8 cellular contexts compared by ENCODE assay signal in genomic region chr17:39687546-39688474, GRCh38. TPM values are rescaled to one million over a fixed set of nuclear protein-coding genes. Genes with fewer than 3 reads are reported as not detected.
DNase-seq lines count a peak whose midpoint lies in the region; ATAC-seq and TF ChIP-seq lines count a peak whose summit lies in the region.

Gene PGAP3 (minus strand): TSS chr17:39688057. CDS start chr17:39688014, 43 bp downstream.

- in situ Hi-C loops in IMR-90 (cut with MboI; ENCODE audit: low sequenced_read_pairs) = no loop called here

- H2AK5ac ChIP-seq in IMR-90 (ENCODE audit: low read depth, low read length) = peak within 1 kb of the TSS; percentile 50

- H2BK120ac ChIP-seq in IMR-90 (ENCODE audit: low read depth, low read length) = peak within 1 kb of the TSS; percentile 87

- peak within 1 kb of the TSS; percentile 87 for H3K9ac ChIP-seq in IMR-90 (ENCODE audit: low read depth, low read length)
- peak within 1 kb of the TSS; percentile 77 for H3K9ac ChIP-seq in mucosa of stomach (ENCODE audit: low read length)

- H2BK5ac ChIP-seq in IMR-90 (ENCODE audit: low read depth, low read length, poor library complexity, severe bottlenecking) = peak within 1 kb of the TSS; percentile 91

- H3K9me1 ChIP-seq in IMR-90 (ENCODE audit: insufficient read depth, low read length) = peaks cover 8% of the 10 kb centered on the region

- CTCF ChIA-PET in IMR-90 (lab: Yijun Ruan, JAX) = interaction anchor here (1.0 to 2.3 kb wide), 6 partner anchors 12 to 66 kb away, joined by 3 to 7 read pairs (median 4); partner anchors contain the start of gene ERBB2

- H4K20me1 ChIP-seq in IMR-90 (ENCODE audit: insufficient read depth, low read length) = no peaks in the 10 kb centered on the region

- POLR2A ChIA-PET in IMR-90 (lab: Charles Lee; ENCODE audit: unreplicated experiment) = interaction anchor here (0.6 to 1.0 kb wide), 4 partner anchors 9 to 296 kb away, joined by 3 to 7 read pairs (median 4); partner anchors contain the start of gene ERBB2

- peak; percentile 79 for DNase-seq in DMS153 treated with DMSO at 0.1 percent for 48 hours (lab: John Stamatoyannopoulos, UW; ENCODE audit: unreplicated experiment)
- peak; percentile 89 for DNase-seq in IMR-90
- peak; percentile 81 for DNase-seq in OCI-M2 (lab: John Stamatoyannopoulos, UW; ENCODE audit: unreplicated experiment)
- peak; percentile 85 for DNase-seq in activated T-cell treated with anti-CD3 and anti-CD28 coated beads, Interleukin-2, amount 50 U/mL, for 1 hour
- DNase-seq in stimulated activated CD8-positive, alpha-beta memory T cell treated with anti-CD3 and anti-CD28 coated beads, Interleukin-4, amount 100 ng/mL, for 48 hours = peak; percentile 91

- H2AFZ ChIP-seq in IMR-90 (replicated peaks; ENCODE audit: low read length, poor library complexity) = peak within 1 kb of the TSS; percentile 91

- H4K5ac ChIP-seq in IMR-90 (ENCODE audit: low read depth, low read length) = peak within 1 kb of the TSS; percentile 98

- peak within 1 kb of the TSS; percentile 61 for H3K56ac ChIP-seq in IMR-90 (ENCODE audit: extremely low read depth, insufficient read depth, low read length)

- WGBS in IMR-90 (ENCODE audit: extremely low coverage in 2 of 2, insufficient read length in 1 of 2), 2 experiments = 0 to 100% methylated on average over 1 to 10 of the region's 45 CpGs
- 3% methylated on average over 45 of the region's 45 CpGs for WGBS in esophagus, 2 donors

- peak; percentile 92 for ATAC-seq in GM21529 (IDR thresholded peaks at IDR 0.05; ENCODE audit: unreplicated experiment)
- ATAC-seq in IMR-90 (ENCODE audit: low read depth) = peak; percentile 98

- peak within 1 kb of the TSS; percentile 43; the same call in 1 of the 3 replicates for H2BK15ac ChIP-seq in IMR-90 (ENCODE audit: low read depth, low read length)

- peaks cover 9% of the 10 kb centered on the region for H3K4me1 ChIP-seq in IMR-90 (ENCODE audit: control insufficient read depth, insufficient read depth, low read length)
- peaks cover 0 to 12% of the 10 kb centered on the region in 2 donors for H3K4me1 ChIP-seq in esophagus (ENCODE audit: control insufficient read depth in 2 of 2, insufficient read depth in 2 of 2, low read length in 1 of 2)
- peaks cover 21% of the 10 kb centered on the region for H3K4me1 ChIP-seq in mucosa of stomach (ENCODE audit: control insufficient read depth, insufficient read depth, low read length)

- peak within 1 kb of the TSS; percentile 98 to 99 for H4K8ac ChIP-seq in IMR-90 (ENCODE audit: low read depth in 2 of 2, low read length in 2 of 2)

- H3K27ac ChIP-seq in IMR-90 (ENCODE audit: insufficient read depth, low read length) = peak within 1 kb of the TSS; percentile 96
- peak within 1 kb of the TSS; percentile 90 to 98 for H3K27ac ChIP-seq in esophagus (ENCODE audit: low read depth in 2 of 2, low read length in 1 of 2)

- H3K9me3 ChIP-seq in IMR-90 (ENCODE audit: control insufficient read depth, insufficient read depth, low read length) (no peaks in the 10 kb centered on the region), esophagus (ENCODE audit: control insufficient read depth in 2 of 2, insufficient read depth in 1 of 2, low read depth in 1 of 2, low read length in 1 of 2) (no peaks in the 10 kb centered on the region), mucosa of stomach (ENCODE audit: control insufficient read depth, low read length) (no peaks in the 10 kb centered on the region)

- H3K14ac ChIP-seq in IMR-90 (replicated peaks; ENCODE audit: low read depth, low read length) = peak within 1 kb of the TSS; percentile 78

- 0 out of 2 replicates have a peak, but pooled peaks have one; percentile 13 for TF ChIP-seq CTCF in IMR-90 (conservative IDR thresholded peaks at IDR 0.05; ENCODE audit: low read depth, low read length)

- H2BK20ac ChIP-seq in IMR-90 (ENCODE audit: low read depth, low read length) = peak within 1 kb of the TSS; percentile 59

- peak within 1 kb of the TSS; percentile 66 for H3K23ac ChIP-seq in IMR-90 (ENCODE audit: low read depth, low read length)

- H3K36me3 ChIP-seq in IMR-90 (ENCODE audit: control insufficient read depth, insufficient read depth, low read length) = peaks cover 7% of the 10 kb centered on the region
- H3K36me3 ChIP-seq in esophagus (ENCODE audit: control insufficient read depth in 2 of 2, insufficient read depth in 2 of 2, low read length in 1 of 2) = peaks cover 6 to 7% of the 10 kb centered on the region in 2 donors
- no peaks in the 10 kb centered on the region for H3K36me3 ChIP-seq in mucosa of stomach (ENCODE audit: control insufficient read depth, insufficient read depth, low read length)

- peak within 1 kb of the TSS; percentile 95 for H3K4me2 ChIP-seq in IMR-90 (ENCODE audit: low read depth, low read length)

- peak within 1 kb of the TSS; percentile 81 for H3K4me3 ChIP-seq in IMR-90 (ENCODE audit: insufficient read depth, low read depth, low read length)
- peak within 1 kb of the TSS; percentile 53 to 82 for H3K4me3 ChIP-seq in esophagus (ENCODE audit: low read depth in 1 of 2, low read length in 2 of 2)
- peak within 1 kb of the TSS; percentile 62 for H3K4me3 ChIP-seq in mucosa of stomach (ENCODE audit: low read length)

- intact Hi-C loops in IMR-90 (cut with micrococcal nuclease) = no loop called here

- peak within 1 kb of the TSS; percentile 88 for H4K91ac ChIP-seq in IMR-90 (ENCODE audit: insufficient read depth, low read depth, low read length)

- no peak for TF ChIP-seq RAD21 in IMR-90 (IDR thresholded peaks at IDR 0.05; ENCODE audit: low read length)

- peak within 1 kb of the TSS; percentile 93 for H3K4ac ChIP-seq in IMR-90 (ENCODE audit: low read depth, low read length)

- BruUV-seq in IMR-90 (replicated peaks; lab: Mats Ljungman, UMichigan) = TSS peak; percentile 93

- H3K79me1 ChIP-seq in IMR-90 (ENCODE audit: low read depth in 1 of 2, low read length in 2 of 2) = peaks cover 8 to 16% of the 10 kb centered on the region in 2 experiments

- TF ChIP-seq POLR2A in IMR-90 (IDR thresholded peaks at IDR 0.05; ENCODE audit: low read depth, low read length) = peak; percentile 63; the same call in 1 of the 2 replicates

- dilution Hi-C loops in IMR-90 (cut with HindIII; ENCODE audit: low sequenced_read_pairs, unreplicated experiment) = no loop called here

- H3K27me3 ChIP-seq in IMR-90 (ENCODE audit: control insufficient read depth, insufficient read depth, low read length) (no peaks in the 10 kb centered on the region), esophagus (ENCODE audit: control insufficient read depth in 1 of 2, insufficient read depth in 2 of 2, low read length in 2 of 2) (no peaks in the 10 kb centered on the region), mucosa of stomach (ENCODE audit: control insufficient read depth, insufficient read depth, low read length) (no peaks in the 10 kb centered on the region)

- H2AK9ac ChIP-seq in IMR-90 (replicated peaks; ENCODE audit: low read depth, low read length, poor library complexity) = peak within 1 kb of the TSS; percentile 83

- peak within 1 kb of the TSS; percentile 60 for H3K18ac ChIP-seq in IMR-90 (ENCODE audit: low read depth, low read length)

TF ChIP-seq in IMR-90, 13 proteins besides CTCF, POLR2A, EP300 and RAD21:
- no peak for TF ChIP-seq MAFK (IDR thresholded peaks at IDR 0.05; ENCODE audit: low read depth, low read length)
- TF ChIP-seq CHD1 (IDR thresholded peaks at IDR 0.05; ENCODE audit: low read depth, low read length) = 0 out of 2 replicates have a peak, but pooled peaks have one; percentile 81
- no peak for TF ChIP-seq USF2 (IDR thresholded peaks at IDR 0.05; ENCODE audit: low read depth, low read length)
- no peak for TF ChIP-seq MXI1 (IDR thresholded peaks at IDR 0.05; ENCODE audit: borderline replicate concordance, low read depth, low read length)
TF ChIP-seq in IMR-90: peak in this region for 1.

RNA-seq across cellular contexts. Expression of gene PGAP3, which starts in this region (rescaled TPM):
- total RNA-seq in IMR-90 (2012; rRNA removed) = 3.6 and 4.3 TPM in 2 replicates
- polyA plus RNA-seq in IMR-90 (2012; rRNA removed) (9.8 and 10.4 TPM in 2 replicates), esophagus (10 to 100 TPM; 28.8 to 40.0 TPM)
- 7.2 and 13.5 TPM in 2 replicates for polyA plus RNA-seq in IMR-90 (2012; cell fraction: cytosol; rRNA removed)
- polyA plus RNA-seq in IMR-90 (2012; cell fraction: nucleus; rRNA removed; ENCODE audit: low replicate concordance) = 40.4 and 52.8 TPM in 2 replicates

Comparison
In these comparisons a context has a peak if more than half of its experiments do, and no peak if none do; other contexts are left out.
1. Peak in every context shown above with its lines: DNase-seq, ATAC-seq, H3K4me3 ChIP-seq and H3K27ac ChIP-seq.